23 cellular contexts compared by ENCODE assay signal in the genomic region with DNA sequence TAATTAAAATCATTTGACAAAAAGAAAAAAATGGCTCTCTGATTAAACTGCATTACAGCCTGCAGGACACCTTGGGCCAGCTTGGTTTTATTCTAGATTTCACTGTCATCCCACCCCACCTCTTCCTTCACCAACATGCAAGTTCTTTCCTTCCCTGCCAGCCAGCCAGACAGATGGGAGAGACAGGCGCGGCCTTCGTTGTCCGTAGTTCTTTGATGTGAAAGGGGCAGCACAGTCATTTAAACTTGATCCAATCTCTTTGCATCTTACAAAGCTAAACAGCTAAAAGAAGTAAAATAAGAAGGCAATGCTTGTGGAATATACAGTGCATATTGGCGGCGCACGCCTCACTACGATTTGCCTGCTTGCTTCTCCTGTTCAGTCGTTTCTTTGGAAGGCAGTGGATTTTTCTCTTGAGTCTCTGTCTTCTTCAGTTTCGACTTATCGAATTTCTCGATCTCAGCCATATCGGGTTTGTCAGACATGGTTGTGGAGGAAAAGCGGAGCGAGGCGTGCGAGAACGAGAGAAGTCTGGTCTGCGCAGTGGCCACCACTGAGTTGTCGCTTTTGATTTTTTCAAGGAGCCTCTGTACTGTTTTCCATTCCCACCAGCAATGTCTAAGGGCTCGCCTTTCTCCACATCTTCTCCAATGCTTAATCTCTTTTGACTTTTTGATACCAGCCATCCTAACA. TPM values are rescaled to one million over a fixed set of nuclear protein-coding genes. Genes with fewer than 3 reads are reported as not detected.
DNase-seq lines count a peak whose midpoint lies in the region; TF ChIP-seq lines count a peak whose summit lies in the region.
"Had no signal": no experiment of that assay in that cellular context is flagged by ENCODE, and none has a peak within 500 bp of the region (broad histone marks: within the 10 kb centered on the region; RNA-seq: fewer than 3 reads in every experiment).

No MANE protein-coding gene starts in this region.

- peaks cover 0 to 5% (median 0%) of the 10 kb centered on the region in 4 donors for H3K9me3 ChIP-seq in Peyer's patch
- H3K9me3 ChIP-seq in tibial artery: peaks cover 0 to 9% (median 0%) of the 10 kb centered on the region in 3 donors
- no peaks in the 10 kb centered on the region for H3K9me3 ChIP-seq in transverse colon
- H3K9me3 ChIP-seq: SJSA1 had no signal

- no peak overlapping the region for H3K4me3 ChIP-seq in Peyer's patch
- H3K4me3 ChIP-seq in coronary artery: no peak overlapping the region
- H3K4me3 ChIP-seq in tibial artery: no peak overlapping the region
- H3K4me3 ChIP-seq in transverse colon: no peak overlapping the region
- H3K4me3 ChIP-seq: BLaER1 treated with 17β-estradiol and CSF1 and Interleukin-3, amounts not matched to agents 10 nM and 100 nM; MG63; SJSA1 had no signal

- DNase-seq in Peyer's patch (peak in 2 of 3 donors; percentile 5 to 9), coronary artery (ENCODE audit: low spot score) (peak; percentile 35), posterior vena cava (ENCODE audit: low spot score) (peak; percentile 52), tibial artery (peak; percentile 5 to 32), GDM1 (lab: John Stamatoyannopoulos, UW) (no peak), AML-193 (lab: John Stamatoyannopoulos, UW) (no peak), transverse colon (no peak)
- DNase-seq: CD4-positive, alpha-beta T cell; DMS53; HCEC 1CT; IMR-90; KG1; MG63; NCI-H2029; NCI-H446; NCI-H524 treated with DMSO at 0.1 percent for 48 hours; NCI-H774; Right ventricle myocardium superior had no signal

- in situ Hi-C loops in transverse colon (cut with MboI; ENCODE audit: low pct_ligation_motif_present in 1 of 4, low pct_unique_long_range_greater_than_20kb in 1 of 4, low sequenced_read_pairs in 3 of 4): no loop called here

- WGBS in transverse colon (ENCODE audit: low coverage in 1 of 2), 2 donors: 95 to 97% methylated on average over 21 of the region's 21 CpGs

- no peak for TF ChIP-seq POLR2A in Peyer's patch (IDR thresholded peaks at IDR 0.05)
- TF ChIP-seq POLR2A in transverse colon (IDR thresholded peaks at IDR 0.05): no peak

- H3K4me1 ChIP-seq in Peyer's patch (no peaks in the 10 kb centered on the region), tibial artery (no peaks in the 10 kb centered on the region), transverse colon (no peaks in the 10 kb centered on the region)
- H3K4me1 ChIP-seq: BLaER1 treated with 17β-estradiol and CSF1 and Interleukin-3, amounts not matched to agents 10 nM and 100 nM; SJSA1 had no signal

- intact Hi-C loops in posterior vena cava (cut with DNase I): no loop called here
- intact Hi-C loops in tibial artery (cut with DNase I; ENCODE audit: low total_unique reads): no loop called here
- intact Hi-C loops in transverse colon (cut with DNase I; ENCODE audit: low total_unique reads): no loop called here

- H3K36me3 ChIP-seq in Peyer's patch (no peaks in the 10 kb centered on the region), tibial artery (no peaks in the 10 kb centered on the region), transverse colon (no peaks in the 10 kb centered on the region)
- H3K36me3 ChIP-seq: MG63, SJSA1 had no signal

- no peak for TF ChIP-seq EP300 in transverse colon (IDR thresholded peaks at IDR 0.05; ENCODE audit: low read depth)

- H3K27me3 ChIP-seq in Peyer's patch (no peaks in the 10 kb centered on the region), tibial artery (peaks cover 0 to 2% of the 10 kb centered on the region in 2 donors), transverse colon (no peaks in the 10 kb centered on the region)
- H3K27me3 ChIP-seq: BLaER1 treated with 17β-estradiol and CSF1 and Interleukin-3, amounts not matched to agents 10 nM and 100 nM; MG63; SJSA1 had no signal

- TF ChIP-seq CTCF in Peyer's patch (IDR thresholded peaks at IDR 0.05): no peak
- TF ChIP-seq CTCF in coronary artery (IDR thresholded peaks at IDR 0.05): no peak
- no peak for TF ChIP-seq CTCF in tibial artery (IDR thresholded peaks at IDR 0.05)
- TF ChIP-seq CTCF in transverse colon (IDR thresholded peaks at IDR 0.05): no peak

- H3K27ac ChIP-seq in Peyer's patch: no peak overlapping the region
- no peak overlapping the region for H3K27ac ChIP-seq in coronary artery
- no peak overlapping the region for H3K27ac ChIP-seq in tibial artery
- H3K27ac ChIP-seq in transverse colon: no peak overlapping the region
- H3K27ac ChIP-seq: BLaER1 treated with 17β-estradiol and CSF1 and Interleukin-3, amounts not matched to agents 10 nM and 100 nM; SJSA1 had no signal

RNA-seq across cellular contexts. Expression of a gene that starts 22.4 kb away (rescaled TPM):
- total RNA-seq in Peyer's patch (1 to 10 TPM in 2 of 4 donors, under 1 TPM in 1, not detected in 1; 0.70 to 5.8 (median 1.1) TPM), posterior vena cava (1 to 10 TPM in 1 of 2 donors, under 1 TPM in 1; 0.71 to 3.8 TPM), transverse colon (1 to 10 TPM in 2 of 4 donors, not detected in 2; 1.6 to 2.0 TPM)
- total RNA-seq: Daoy, SJSA1 had no signal

RNA-seq across cellular contexts. Expression of a gene that starts 40.7 kb away (rescaled TPM):
- not detected for total RNA-seq in Peyer's patch
- not detected for total RNA-seq in posterior vena cava
- not detected for total RNA-seq in transverse colon
- total RNA-seq: CD4-positive, alpha-beta T cell; G401; H1; IMR-90; Right ventricle myocardium superior; SJSA1 had no signal

RNA-seq across cellular contexts. Expression of a gene that starts 42.3 kb away (rescaled TPM):
- total RNA-seq in Peyer's patch (1,000 to 10,000 TPM in 3 of 4 donors, 100 to 1,000 TPM in 1; 855 to 2,886 (median 1,081) TPM), posterior vena cava (1,000 to 10,000 TPM; 1,084 to 1,219 TPM), transverse colon (1,000 to 10,000 TPM; 1,279 to 3,433 (median 2,045) TPM)

RNA-seq across cellular contexts. Expression of a gene that starts 59.2 kb away (rescaled TPM):
- 10 to 100 TPM in 3 of 4 donors, 1 to 10 TPM in 1; 8.2 to 42.9 (median 14.8) TPM for total RNA-seq in Peyer's patch
- 10 to 100 TPM; 20.7 to 23.9 TPM for total RNA-seq in posterior vena cava
- 10 to 100 TPM in 2 of 4 donors, 1 to 10 TPM in 2; 7.4 to 12.4 (median 11.0) TPM for total RNA-seq in transverse colon

Comparison
In these comparisons a context has a peak if more than half of its experiments do, and no peak if none do; other contexts are left out.
1. DNase-seq: peak in Peyer's patch (2 of 3), coronary artery (single experiment), posterior vena cava (single experiment) and tibial artery (2 of 2); none in GDM1 (single experiment), AML-193 (0 of 2) and transverse colon (single experiment).